Comparison of ENCODE assay signal across 20 cellular contexts in the genomic region with DNA sequence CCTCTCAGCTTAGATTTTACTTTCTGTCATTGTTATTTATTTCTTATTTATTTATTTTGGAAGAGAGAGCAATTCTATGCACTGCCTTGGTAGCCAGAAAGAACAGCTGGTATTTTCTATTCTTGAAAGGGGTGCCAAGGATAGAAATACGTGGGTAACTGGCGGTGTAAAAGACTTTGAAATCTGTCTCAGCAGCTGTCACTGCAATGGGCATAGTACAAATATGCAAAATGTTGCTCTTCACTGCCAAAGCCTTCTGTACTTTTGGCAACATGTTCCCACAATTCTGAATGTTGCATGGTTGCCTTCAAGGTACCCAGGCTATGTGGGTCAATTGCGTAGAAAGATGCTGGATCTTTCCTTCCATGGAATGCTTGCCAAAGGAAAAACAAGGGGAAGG.
"Had no signal": no experiment of that assay in that cellular context is flagged by ENCODE, and none has a peak within 500 bp of the region (broad histone marks: within the 10 kb centered on the region; RNA-seq: fewer than 3 reads in every experiment).

No MANE protein-coding gene starts in this region.

- H3K4me1 Mint-ChIP-seq: activated CD4-positive, alpha-beta T cell treated with anti-CD3 and anti-CD28 coated beads, Interleukin-2, amount 10 ng/mL, durations not matched to agents 24 days and 14 days; naive thymus-derived CD4-positive, alpha-beta T cell had no signal

- H3K27ac ChIP-seq: ascending aorta, breast epithelium, esophagus muscularis mucosa, gastroesophageal sphincter, heart right ventricle, ovary, right lobe of liver, tibial artery had no signal

- H3K36me3 ChIP-seq: ascending aorta, breast epithelium, esophagus muscularis mucosa, gastroesophageal sphincter, heart right ventricle, ovary, right lobe of liver, tibial artery had no signal

- H3K27me3 ChIP-seq: ascending aorta, breast epithelium, esophagus muscularis mucosa, gastroesophageal sphincter, heart right ventricle, ovary, right lobe of liver, tibial artery had no signal

- DNase-seq: activated CD4-positive, alpha-beta T cell treated with anti-CD3 and anti-CD28 coated beads, Interleukin-2, amount 10 ng/mL, durations not matched to agents 24 days and 14 days; activated CD8-positive, alpha-beta memory T cell treated with anti-CD3 and anti-CD28 coated beads, Interleukin-2, amount 50 U/mL, for 48 hours; activated CD8-positive, alpha-beta T cell treated with anti-CD3 and anti-CD28 coated beads, Interleukin-2, amount 10 ng/mL, durations not matched to agents 7 days and 5 days; activated effector memory CD4-positive, alpha-beta T cell treated with anti-CD3 and anti-CD28 coated beads, Interleukin-2, amount 50 U/mL, for 16 hours; activated naive CD4-positive, alpha-beta T cell treated with anti-CD3 and anti-CD28 coated beads, Interleukin-2, amount 50 U/mL, for 16 hours; activated T-cell treated with anti-CD3 and anti-CD28 coated beads, Interleukin-2, amount 50 U/mL, for 72 hours; effector CD8-positive, alpha-beta T cell; heart right ventricle; left ventricle myocardium superior; naive thymus-derived CD4-positive, alpha-beta T cell; ovary; right lobe of liver; stimulated activated naive CD4-positive, alpha-beta T cell; T1000; tibial artery had no signal

- H3K4me3 ChIP-seq: ascending aorta, breast epithelium, esophagus muscularis mucosa, gastroesophageal sphincter, heart right ventricle, ovary, right lobe of liver, tibial artery had no signal

- ATAC-seq: activated CD8-positive, alpha-beta T cell treated with anti-CD3 and anti-CD28 coated beads, Interleukin-2, amount 10 ng/mL, durations not matched to agents 7 days and 5 days; activated T-cell treated with anti-CD3 and anti-CD28 coated beads, Interleukin-2, amount 50 U/mL, for 72 hours; gastroesophageal sphincter; heart right ventricle; left ventricle myocardium superior; naive thymus-derived CD4-positive, alpha-beta T cell; right lobe of liver had no signal

- H3K4me1 ChIP-seq: ascending aorta, breast epithelium, esophagus muscularis mucosa, gastroesophageal sphincter, heart right ventricle, right lobe of liver, tibial artery had no signal

- H3K27me3 Mint-ChIP-seq: activated CD4-positive, alpha-beta T cell treated with anti-CD3 and anti-CD28 coated beads, Interleukin-2, amount 10 ng/mL, durations not matched to agents 24 days and 14 days; dendritic cell treated with granulocyte-macrophage colony-stimulating factor and Interleukin-4, amounts not matched to agents 40 ng/mL and 50 ng/mL, for 4 days; naive thymus-derived CD4-positive, alpha-beta T cell had no signal

- H3K36me3 Mint-ChIP-seq: naive thymus-derived CD4-positive, alpha-beta T cell had no signal

- H3K9me3 Mint-ChIP-seq: activated CD4-positive, alpha-beta T cell treated with anti-CD3 and anti-CD28 coated beads, Interleukin-2, amount 10 ng/mL, durations not matched to agents 24 days and 14 days; activated T-cell treated with anti-CD3 and anti-CD28 coated beads, Interleukin-2, amount 50 U/mL, for 72 hours; dendritic cell treated with granulocyte-macrophage colony-stimulating factor and Interleukin-4, amounts not matched to agents 40 ng/mL and 50 ng/mL, for 4 days; naive thymus-derived CD4-positive, alpha-beta T cell had no signal

- H3K9me3 ChIP-seq: ascending aorta, breast epithelium, esophagus muscularis mucosa, gastroesophageal sphincter, heart right ventricle, ovary, right lobe of liver, tibial artery had no signal

- H3K4me3 Mint-ChIP-seq: activated CD4-positive, alpha-beta T cell treated with anti-CD3 and anti-CD28 coated beads, Interleukin-2, amount 10 ng/mL, durations not matched to agents 24 days and 14 days; activated CD8-positive, alpha-beta T cell treated with anti-CD3 and anti-CD28 coated beads, Interleukin-2, amount 10 ng/mL, durations not matched to agents 7 days and 5 days; activated T-cell treated with anti-CD3 and anti-CD28 coated beads, Interleukin-2, amount 50 U/mL, for 72 hours; dendritic cell treated with granulocyte-macrophage colony-stimulating factor and Interleukin-4, amounts not matched to agents 40 ng/mL and 50 ng/mL, for 4 days; naive thymus-derived CD4-positive, alpha-beta T cell had no signal

- H3K27ac Mint-ChIP-seq: activated CD4-positive, alpha-beta T cell treated with anti-CD3 and anti-CD28 coated beads, Interleukin-2, amount 10 ng/mL, durations not matched to agents 24 days and 14 days; activated CD8-positive, alpha-beta T cell treated with anti-CD3 and anti-CD28 coated beads, Interleukin-2, amount 10 ng/mL, durations not matched to agents 7 days and 5 days; activated T-cell treated with anti-CD3 and anti-CD28 coated beads, Interleukin-2, amount 50 U/mL, for 72 hours; dendritic cell treated with granulocyte-macrophage colony-stimulating factor and Interleukin-4, amounts not matched to agents 40 ng/mL and 50 ng/mL, for 4 days; naive thymus-derived CD4-positive, alpha-beta T cell had no signal
